In the genomic region with DNA sequence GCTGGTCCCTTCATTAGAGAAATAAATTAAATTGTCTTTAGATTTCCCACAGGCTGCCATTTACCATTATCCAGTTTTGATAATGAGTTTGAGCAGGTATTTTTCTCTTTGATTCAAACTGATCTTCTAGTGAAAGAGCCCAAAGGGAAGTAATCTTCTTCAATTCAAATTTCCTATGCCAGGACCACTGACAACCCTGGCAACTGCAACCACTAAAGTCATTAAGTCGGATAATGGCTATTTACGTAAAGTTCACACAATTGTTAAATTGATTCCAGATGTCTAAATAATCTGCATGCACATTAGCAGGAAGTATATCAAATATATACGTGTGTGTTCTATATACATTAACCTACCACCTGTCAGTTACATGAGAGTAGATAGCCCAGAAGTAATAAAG, we compare ENCODE assay signal across 20 cellular contexts.
"Had no signal": no experiment of that assay in that cellular context is flagged by ENCODE, and none has a peak within 500 bp of the region (broad histone marks: within the 10 kb centered on the region; RNA-seq: fewer than 3 reads in every experiment).

No MANE protein-coding gene starts in this region.

- H3K27me3 Mint-ChIP-seq: activated naive CD4-positive, alpha-beta T cell treated with anti-CD3 and anti-CD28 coated beads, Interleukin-2, amount 50 U/mL, for 24 hours had no signal

- H3K9me3 ChIP-seq: ascending aorta, left lung, sigmoid colon, stomach, vagina had no signal

- H3K4me3 ChIP-seq: ascending aorta, coronary artery, left lung, sigmoid colon, stomach, vagina had no signal

- ATAC-seq: activated T-cell treated with anti-CD3 and anti-CD28 coated beads, Interleukin-2, amount 50 U/mL, for 72 hours; foreskin keratinocyte; left lung; stimulated activated effector memory CD8-positive, alpha-beta T cell treated with anti-CD3 and anti-CD28 coated beads, Interleukin-12 subunit alpha, Interleukin-12 subunit beta, amount 100 ng/mL, for 72 hours had no signal

- H3K27me3 ChIP-seq: ascending aorta, left lung, sigmoid colon, stomach, vagina had no signal

- H3K9me3 Mint-ChIP-seq: activated naive CD4-positive, alpha-beta T cell treated with anti-CD3 and anti-CD28 coated beads, Interleukin-2, amount 50 U/mL, for 24 hours; activated T-cell treated with anti-CD3 and anti-CD28 coated beads, Interleukin-2, amount 50 U/mL, for 72 hours; nephron progenitor cell; stimulated activated effector memory CD8-positive, alpha-beta T cell treated with anti-CD3 and anti-CD28 coated beads, Interleukin-12 subunit alpha, Interleukin-12 subunit beta, amount 100 ng/mL, for 72 hours had no signal

- DNase-seq: activated CD4-positive, alpha-beta T cell treated with anti-CD3 and anti-CD28 coated beads for 1 hour; activated gamma-delta T cell; activated T-cell treated with anti-CD3 and anti-CD28 coated beads, Interleukin-2, amount 50 U/mL, for 72 hours; foreskin keratinocyte; hypothalamus; kidney; left lung; nephron progenitor cell; occipital lobe; posterior cingulate gyrus; sigmoid colon; stimulated activated CD4-positive, alpha-beta T cell treated with anti-CD3 and anti-CD28 coated beads, Interleukin-4, amount 100 ng/mL, for 24 hours; stomach; trophoblast cell had no signal

- H3K27ac ChIP-seq: ascending aorta, coronary artery, foreskin keratinocyte, left lung, sigmoid colon, stomach, vagina, VCaP had no signal

- H3K4me1 ChIP-seq: ascending aorta, foreskin keratinocyte, left lung, sigmoid colon, stomach, vagina had no signal

- H3K4me1 Mint-ChIP-seq: nephron progenitor cell had no signal

- H3K27ac Mint-ChIP-seq: activated naive CD4-positive, alpha-beta T cell treated with anti-CD3 and anti-CD28 coated beads, Interleukin-2, amount 50 U/mL, for 24 hours; activated T-cell treated with anti-CD3 and anti-CD28 coated beads, Interleukin-2, amount 50 U/mL, for 72 hours; nephron progenitor cell; stimulated activated effector memory CD8-positive, alpha-beta T cell treated with anti-CD3 and anti-CD28 coated beads, Interleukin-12 subunit alpha, Interleukin-12 subunit beta, amount 100 ng/mL, for 72 hours had no signal

- H3K4me3 Mint-ChIP-seq: activated naive CD4-positive, alpha-beta T cell treated with anti-CD3 and anti-CD28 coated beads, Interleukin-2, amount 50 U/mL, for 24 hours; activated T-cell treated with anti-CD3 and anti-CD28 coated beads, Interleukin-2, amount 50 U/mL, for 72 hours; nephron progenitor cell; stimulated activated effector memory CD8-positive, alpha-beta T cell treated with anti-CD3 and anti-CD28 coated beads, Interleukin-12 subunit alpha, Interleukin-12 subunit beta, amount 100 ng/mL, for 72 hours had no signal

- H3K36me3 ChIP-seq: ascending aorta, left lung, sigmoid colon, stomach, vagina had no signal

- H3K36me3 Mint-ChIP-seq: activated naive CD4-positive, alpha-beta T cell treated with anti-CD3 and anti-CD28 coated beads, Interleukin-2, amount 50 U/mL, for 24 hours; stimulated activated effector memory CD8-positive, alpha-beta T cell treated with anti-CD3 and anti-CD28 coated beads, Interleukin-12 subunit alpha, Interleukin-12 subunit beta, amount 100 ng/mL, for 72 hours had no signal
